ENCODE assay signal across 12 cellular contexts in genomic region chr2:152395132-152396024, GRCh38.
DNase-seq lines count a peak whose midpoint lies in the region; ATAC-seq and TF ChIP-seq lines count a peak whose summit lies in the region.
"Had no signal": no experiment of that assay in that cellular context is flagged by ENCODE, and none has a peak within 500 bp of the region (broad histone marks: within the 10 kb centered on the region; RNA-seq: fewer than 3 reads in every experiment).

No MANE protein-coding gene starts in this region.

- H3K4me3 Mint-ChIP-seq in stimulated activated memory B cell treated with anti-CD40 and anti-IgM and Interleukin-4, amounts not matched to agents 10 μg/mL and 1 μg/mL and 100 μg/mL, for 72 hours, result no peak overlapping the region
- H3K4me3 Mint-ChIP-seq: activated B cell treated with CpG ODN at 0.5 μM for 24 hours; activated T-helper 1 cell treated with anti-CD3 and anti-CD28 coated beads, Interleukin-12 subunit alpha, Interleukin-12 subunit beta, Interleukin-2, Interleukin-4 antibody, amounts not matched to agents 30 ng/mL and 10 ng/mL and 1 ng/mL, durations not matched to agents 14 hours and 24 hours and 36 hours had no signal

- H2AFZ ChIP-seq in PC-3 (ENCODE audit: low read length), result no peak overlapping the region

- no peaks in the 10 kb centered on the region for H3K9me2 ChIP-seq in PC-3 (replicated peaks; ENCODE audit: low read length)

- 22% methylated on average over 9 of the region's 9 CpGs for WGBS in prostate gland

- peaks cover 19% of the 10 kb centered on the region for H3K27me3 Mint-ChIP-seq in stimulated activated memory B cell treated with anti-CD40 and anti-IgM and Interleukin-4, amounts not matched to agents 10 μg/mL and 1 μg/mL and 100 μg/mL, for 72 hours
- H3K27me3 Mint-ChIP-seq: activated B cell treated with CpG ODN at 0.5 μM for 24 hours had no signal

- no peak overlapping the region for H3K4me2 ChIP-seq in PC-3 (ENCODE audit: low read length)

- BruUV-seq in A673 (replicated peaks; lab: Mats Ljungman, UMichigan) (no TSS peak), PC-3 (replicated peaks; lab: Mats Ljungman, UMichigan) (no TSS peak)

- peak; percentile 45 for DNase-seq in A673 (ENCODE audit: low spot score)
- DNase-seq in fibroblast of the aortic adventitia (ENCODE audit: low read depth), result peak; percentile 46
- DNase-seq in prostate gland (ENCODE audit: low spot score), result no peak
- DNase-seq in NCI-H2196 (lab: John Stamatoyannopoulos, UW; ENCODE audit: unreplicated experiment), result no peak
- DNase-seq in PC-3, result no peak
- DNase-seq in COR-L47 (lab: John Stamatoyannopoulos, UW), result no peak
- DNase-seq: activated B cell treated with CpG ODN at 0.5 μM for 24 hours, GDM1 had no signal

- H3K9me3 ChIP-seq in A673 (ENCODE audit: low read depth, low read length, poor library complexity, severe bottlenecking) (no peaks in the 10 kb centered on the region), prostate gland (no peaks in the 10 kb centered on the region), PC-3 (ENCODE audit: low read length) (no peaks in the 10 kb centered on the region)

- no peaks in the 10 kb centered on the region for H3K27me3 ChIP-seq in A673 (replicated peaks; ENCODE audit: insufficient read depth, low read depth, low read length, poor library complexity)
- no peaks in the 10 kb centered on the region for H3K27me3 ChIP-seq in prostate gland (replicated peaks; ENCODE audit: insufficient read depth)
- H3K27me3 ChIP-seq in PC-3 (ENCODE audit: low read length), result no peaks in the 10 kb centered on the region

- POLR2A ChIA-PET in A673 (lab: Charles Lee; ENCODE audit: low non-redundant PET), result no interaction called here
- POLR2A ChIA-PET in PC-3 (lab: Charles Lee; ENCODE audit: unreplicated experiment), result no interaction called here

- TF ChIP-seq POLR2A in prostate gland (IDR thresholded peaks at IDR 0.05), result no peak

- intact Hi-C loops in A673 (cut with micrococcal nuclease; ENCODE audit: unreplicated experiment), result no loop called here
- intact Hi-C loops in prostate gland (cut with DNase I), result loop anchor here (5.0 kb wide), 2 partner anchors 58 to 72 kb away; partner anchors contain the start of gene FMNL2
- intact Hi-C loops in PC-3 (cut with micrococcal nuclease), result no loop called here

- H3K4me3 ChIP-seq in A673 (ENCODE audit: low read depth, low read length, poor library complexity, severe bottlenecking) (peak overlapping the region; percentile 30), WI38 (ENCODE audit: low read depth, low read length) (peak overlapping the region; percentile 18), fibroblast of the aortic adventitia (ENCODE audit: low read depth, low read length) (peak overlapping the region; percentile 52), prostate gland (peak overlapping the region; percentile 1 to 11), PC-3 (ENCODE audit: low read length) (no peak overlapping the region)

- CTCF ChIA-PET in A673 (lab: Charles Lee) (no interaction called here), PC-3 (lab: Charles Lee) (no interaction called here)

- H3K9ac ChIP-seq in PC-3 (ENCODE audit: low read length), result no peak overlapping the region

- no peaks in the 10 kb centered on the region for H3K36me3 Mint-ChIP-seq in stimulated activated memory B cell treated with anti-CD40 and anti-IgM and Interleukin-4, amounts not matched to agents 10 μg/mL and 1 μg/mL and 100 μg/mL, for 72 hours

- no peak overlapping the region for H3K27ac Mint-ChIP-seq in stimulated activated memory B cell treated with anti-CD40 and anti-IgM and Interleukin-4, amounts not matched to agents 10 μg/mL and 1 μg/mL and 100 μg/mL, for 72 hours
- H3K27ac Mint-ChIP-seq: activated B cell treated with CpG ODN at 0.5 μM for 24 hours; activated T-helper 1 cell treated with anti-CD3 and anti-CD28 coated beads, Interleukin-12 subunit alpha, Interleukin-12 subunit beta, Interleukin-2, Interleukin-4 antibody, amounts not matched to agents 30 ng/mL and 10 ng/mL and 1 ng/mL, durations not matched to agents 14 hours and 24 hours and 36 hours had no signal

- no peak for TF ChIP-seq CTCF in A673 (conservative IDR thresholded peaks at IDR 0.05; ENCODE audit: low read depth, low read length)
- no peak for TF ChIP-seq CTCF in WI38 (IDR thresholded peaks at IDR 0.05; ENCODE audit: low read depth, low read length)
- TF ChIP-seq CTCF in fibroblast of the aortic adventitia (IDR thresholded peaks at IDR 0.05; ENCODE audit: insufficient read depth, low read length), result no peak
- no peak for TF ChIP-seq CTCF in prostate gland (IDR thresholded peaks at IDR 0.05)
- no peak for TF ChIP-seq CTCF in PC-3 (conservative IDR thresholded peaks at IDR 0.05; ENCODE audit: low read depth, low read length)

- ATAC-seq in stimulated activated memory B cell treated with anti-CD40 and anti-IgM and Interleukin-4, amounts not matched to agents 10 μg/mL and 1 μg/mL and 100 μg/mL, for 72 hours, result no peak
- ATAC-seq in PC-3, result no peak

- H3K4me1 ChIP-seq in A673 (ENCODE audit: insufficient read depth, low read length, poor library complexity, severe bottlenecking) (peaks cover 31% of the 10 kb centered on the region), prostate gland (replicated peaks) (no peaks in the 10 kb centered on the region), PC-3 (ENCODE audit: insufficient read depth, low read length) (peaks cover 5% of the 10 kb centered on the region; the same call in 1 of the 2 replicates)

- peaks cover 29% of the 10 kb centered on the region for H3K79me2 ChIP-seq in PC-3 (ENCODE audit: low read length)

- peak overlapping the region; percentile 34 for H3K27ac ChIP-seq in A673 (ENCODE audit: low read depth, low read length, poor library complexity, severe bottlenecking)
- H3K27ac ChIP-seq in prostate gland, result peak overlapping the region; percentile 31 to 41
- H3K27ac ChIP-seq in PC-3 (ENCODE audit: low read length), result no peak overlapping the region
- H3K27ac ChIP-seq: RWPE1 had no signal

- H3K36me3 ChIP-seq in A673 (ENCODE audit: insufficient read depth, low read length, poor library complexity, severe bottlenecking), result no peaks in the 10 kb centered on the region
- no peaks in the 10 kb centered on the region for H3K36me3 ChIP-seq in prostate gland
- no peaks in the 10 kb centered on the region for H3K36me3 ChIP-seq in PC-3 (ENCODE audit: low read depth, low read length)

- H4K20me1 ChIP-seq in PC-3 (ENCODE audit: low read length), result peaks cover 5% of the 10 kb centered on the region; the same call in 1 of the 2 replicates

- H3F3A ChIP-seq in PC-3 (ENCODE audit: low read length, unreplicated experiment), result no peaks in the 10 kb centered on the region

- peaks cover 16% of the 10 kb centered on the region for H3K4me1 Mint-ChIP-seq in stimulated activated memory B cell treated with anti-CD40 and anti-IgM and Interleukin-4, amounts not matched to agents 10 μg/mL and 1 μg/mL and 100 μg/mL, for 72 hours
- H3K4me1 Mint-ChIP-seq: activated B cell treated with CpG ODN at 0.5 μM for 24 hours had no signal

- H3K9me3 Mint-ChIP-seq in stimulated activated memory B cell treated with anti-CD40 and anti-IgM and Interleukin-4, amounts not matched to agents 10 μg/mL and 1 μg/mL and 100 μg/mL, for 72 hours, result no peaks in the 10 kb centered on the region
- H3K9me3 Mint-ChIP-seq: activated B cell treated with CpG ODN at 0.5 μM for 24 hours; activated T-helper 1 cell treated with anti-CD3 and anti-CD28 coated beads, Interleukin-12 subunit alpha, Interleukin-12 subunit beta, Interleukin-2, Interleukin-4 antibody, amounts not matched to agents 30 ng/mL and 10 ng/mL and 1 ng/mL, durations not matched to agents 14 hours and 24 hours and 36 hours had no signal

Comparison
In these comparisons a context has a peak if more than half of its experiments do, and no peak if none do; other contexts are left out.
1. DNase-seq: peak in A673 (single experiment) and fibroblast of the aortic adventitia (single experiment); none in prostate gland (single experiment), NCI-H2196 (single experiment), PC-3 (single experiment) and COR-L47 (single experiment).